24 cellular contexts compared by ENCODE assay signal in the genomic region with DNA sequence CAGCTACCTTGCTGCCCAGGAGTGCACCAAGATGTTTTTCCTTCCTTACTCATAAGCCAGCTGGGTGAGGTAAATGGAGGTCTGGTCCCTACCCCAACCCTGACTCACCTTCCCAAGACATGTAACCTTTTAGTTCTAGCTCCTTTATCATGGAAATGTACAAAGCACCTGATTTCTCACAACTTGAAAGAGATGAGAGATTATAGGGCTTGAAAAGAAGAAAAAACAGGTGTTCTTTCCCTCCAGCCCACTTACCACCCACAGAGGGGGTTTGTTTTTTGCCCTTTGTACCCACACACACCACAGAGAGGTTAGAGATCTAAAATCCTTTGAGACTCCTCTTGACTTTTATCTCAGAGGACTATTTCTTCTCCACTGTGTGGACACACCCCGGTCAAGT.
DNase-seq lines count a peak whose midpoint lies in the region; ATAC-seq lines count a peak whose summit lies in the region.
"Had no signal": no experiment of that assay in that cellular context is flagged by ENCODE, and none has a peak within 500 bp of the region (broad histone marks: within the 10 kb centered on the region; RNA-seq: fewer than 3 reads in every experiment).

No MANE protein-coding gene starts in this region.

- peak overlapping the region; percentile 57 for H3K4me3 Mint-ChIP-seq in activated naive CD8-positive, alpha-beta T cell
- peak overlapping the region; percentile 17 for H3K4me3 Mint-ChIP-seq in stimulated activated naive CD8-positive, alpha-beta T cell treated with anti-CD3 and anti-CD28 coated beads, Interleukin-15, Interleukin-2, amounts not matched to agents 100 ng/mL and 50 ng/mL, for 24 hours
- H3K4me3 Mint-ChIP-seq: CD8-positive, alpha-beta memory T cell; memory B cell had no signal

- no peaks in the 10 kb centered on the region for H3K9me3 Mint-ChIP-seq in activated naive CD8-positive, alpha-beta T cell (ENCODE audit: low read depth)
- no peaks in the 10 kb centered on the region for H3K9me3 Mint-ChIP-seq in stimulated activated naive CD8-positive, alpha-beta T cell treated with anti-CD3 and anti-CD28 coated beads, Interleukin-15, Interleukin-2, amounts not matched to agents 100 ng/mL and 50 ng/mL, for 24 hours
- H3K9me3 Mint-ChIP-seq: CD8-positive, alpha-beta memory T cell; memory B cell had no signal

- no peak for ATAC-seq in GM19463 (IDR thresholded peaks at IDR 0.05; ENCODE audit: unreplicated experiment)
- ATAC-seq: heart left ventricle, PC-3 had no signal

- H3K4me1 Mint-ChIP-seq in activated naive CD8-positive, alpha-beta T cell (ENCODE audit: low read depth), result peaks cover 72% of the 10 kb centered on the region
- H3K4me1 Mint-ChIP-seq in stimulated activated naive CD8-positive, alpha-beta T cell treated with anti-CD3 and anti-CD28 coated beads, Interleukin-15, Interleukin-2, amounts not matched to agents 100 ng/mL and 50 ng/mL, for 24 hours (ENCODE audit: low read depth), result peaks cover 81% of the 10 kb centered on the region

- H3K27me3 Mint-ChIP-seq in activated naive CD8-positive, alpha-beta T cell, result no peaks in the 10 kb centered on the region
- peaks cover 4% of the 10 kb centered on the region for H3K27me3 Mint-ChIP-seq in stimulated activated naive CD8-positive, alpha-beta T cell treated with anti-CD3 and anti-CD28 coated beads, Interleukin-15, Interleukin-2, amounts not matched to agents 100 ng/mL and 50 ng/mL, for 24 hours
- H3K27me3 Mint-ChIP-seq: CD8-positive, alpha-beta memory T cell; memory B cell; progenitor cell of endocrine pancreas had no signal

- H3K36me3 Mint-ChIP-seq in activated naive CD8-positive, alpha-beta T cell, result peaks cover 4% of the 10 kb centered on the region
- H3K36me3 Mint-ChIP-seq in stimulated activated naive CD8-positive, alpha-beta T cell treated with anti-CD3 and anti-CD28 coated beads, Interleukin-15, Interleukin-2, amounts not matched to agents 100 ng/mL and 50 ng/mL, for 24 hours (ENCODE audit: low read depth), result peaks cover 7% of the 10 kb centered on the region

- peak; percentile 14 to 42 for DNase-seq in activated CD4-positive, alpha-beta T cell treated with anti-CD3 and anti-CD28 coated beads for 4 hours
- DNase-seq in activated CD4-positive, alpha-beta T cell treated with anti-CD3 and anti-CD28 coated beads for 1 hour, result no peak
- peak; percentile 19 for DNase-seq in stimulated activated CD4-positive, alpha-beta T cell treated with anti-CD3 and anti-CD28 coated beads, Interleukin-4, amount 100 ng/mL, for 24 hours
- no peak for DNase-seq in stimulated activated CD4-positive, alpha-beta T cell treated with anti-CD3 and anti-CD28 coated beads, Interleukin-1b, Interleukin-23, amount 100 ng/mL, for 48 hours
- no peak for DNase-seq in T-helper 1 cell
- DNase-seq: activated CD4-positive, CD25-positive, alpha-beta regulatory T cell treated with anti-CD3 and anti-CD28 coated beads, Interleukin-2, amount 50 U/mL, for 72 hours; AML-193; brain microvascular endothelial cell; effector CD8-positive, alpha-beta T cell; erythroblast; GM23248; heart left ventricle; KG1; NCI-H1436; SHP77; sigmoid colon; uterus had no signal

- H3K27ac Mint-ChIP-seq in activated naive CD8-positive, alpha-beta T cell, result peak overlapping the region; percentile 19
- H3K27ac Mint-ChIP-seq in stimulated activated naive CD8-positive, alpha-beta T cell treated with anti-CD3 and anti-CD28 coated beads, Interleukin-15, Interleukin-2, amounts not matched to agents 100 ng/mL and 50 ng/mL, for 24 hours, result peak overlapping the region; percentile 78

Comparison
In these comparisons a context has a peak if more than half of its experiments do, and no peak if none do; other contexts are left out.
1. DNase-seq: peak in activated CD4-positive, alpha-beta T cell treated with anti-CD3 and anti-CD28 coated beads for 4 hours (2 of 2) and stimulated activated CD4-positive, alpha-beta T cell treated with anti-CD3 and anti-CD28 coated beads, Interleukin-4, amount 100 ng/mL, for 24 hours (single experiment); none in activated CD4-positive, alpha-beta T cell treated with anti-CD3 and anti-CD28 coated beads for 1 hour (single experiment), stimulated activated CD4-positive, alpha-beta T cell treated with anti-CD3 and anti-CD28 coated beads, Interleukin-1b, Interleukin-23, amount 100 ng/mL, for 48 hours (single experiment) and T-helper 1 cell (0 of 5).